In the genomic region with DNA sequence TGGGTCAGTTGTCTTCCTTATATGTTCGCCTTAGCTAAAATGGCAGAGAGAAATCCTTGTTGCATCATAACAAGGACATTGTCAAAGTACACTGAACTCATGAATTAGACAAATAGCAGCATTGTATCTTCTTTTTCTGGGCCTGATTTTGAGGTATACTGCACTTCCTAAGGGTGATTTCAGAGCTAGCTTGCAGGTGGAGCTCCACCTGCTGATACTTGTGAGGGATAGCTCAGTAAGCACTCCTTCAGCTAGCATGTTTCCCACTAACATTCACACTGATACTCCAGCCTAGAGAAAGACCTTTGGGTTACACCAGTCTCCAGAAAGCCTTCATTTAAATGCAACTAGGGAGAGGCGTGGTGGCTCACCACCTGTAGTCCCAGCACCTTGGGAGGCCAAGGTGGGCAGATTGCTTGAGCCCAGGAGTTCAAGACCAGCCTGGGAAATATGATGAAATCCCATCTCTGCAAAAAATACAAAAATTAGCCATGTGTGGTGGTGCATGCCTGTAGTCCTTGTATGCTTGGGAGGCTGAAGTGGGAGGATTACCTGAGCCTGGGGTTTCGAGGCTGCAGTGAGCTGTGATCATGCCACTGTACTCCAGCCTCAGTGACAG, we compare ENCODE assay signal across 12 cellular contexts. TPM values are rescaled to one million over a fixed set of nuclear protein-coding genes. Genes with fewer than 3 reads are reported as not detected.
A peak's percentile ranks its signal among the peaks of the same experiment; 100 is the strongest.
DNase-seq lines count a peak whose midpoint lies in the region; ATAC-seq, FAIRE-seq and TF ChIP-seq lines count a peak whose summit lies in the region.
"Had no signal": no experiment of that assay in that cellular context is flagged by ENCODE, and none has a peak within 500 bp of the region (broad histone marks: within the 10 kb centered on the region; RNA-seq: fewer than 3 reads in every experiment).

No MANE protein-coding gene starts in this region.

- peaks cover 7% of the 10 kb centered on the region for H3K36me3 Mint-ChIP-seq in osteocyte (ENCODE audit: unreplicated experiment)
- H3K36me3 Mint-ChIP-seq in activated T-helper 2 cell treated with anti-CD3 and anti-CD28 coated beads, Interferon-gamma antibody, Interleukin-2, Interleukin-4, amounts not matched to agents 10 μg/mL and 5 μg/mL and 100 μg/mL, durations not matched to agents 14 hours and 24 hours and 36 hours (ENCODE audit: low read depth): no peaks in the 10 kb centered on the region

- H3K4me1 Mint-ChIP-seq in osteocyte (ENCODE audit: unreplicated experiment): peaks cover 17% of the 10 kb centered on the region
- H3K4me1 Mint-ChIP-seq in activated T-helper 2 cell treated with anti-CD3 and anti-CD28 coated beads, Interferon-gamma antibody, Interleukin-2, Interleukin-4, amounts not matched to agents 10 μg/mL and 5 μg/mL and 100 μg/mL, durations not matched to agents 14 hours and 24 hours and 36 hours (ENCODE audit: low read depth): peaks cover 4% of the 10 kb centered on the region

- no peaks in the 10 kb centered on the region for H3K27me3 Mint-ChIP-seq in osteocyte (ENCODE audit: unreplicated experiment)
- H3K27me3 Mint-ChIP-seq in activated T-helper 2 cell treated with anti-CD3 and anti-CD28 coated beads, Interferon-gamma antibody, Interleukin-2, Interleukin-4, amounts not matched to agents 10 μg/mL and 5 μg/mL and 100 μg/mL, durations not matched to agents 14 hours and 24 hours and 36 hours (ENCODE audit: low read depth): peaks cover 2% of the 10 kb centered on the region

- WGBS in K562 (ENCODE audit: insufficient coverage, low coverage, missing lambda C conversion rate): 3% methylated on average over 3 of the region's 3 CpGs

- H3K79me2 ChIP-seq in Loucy (ENCODE audit: insufficient read depth, low read length) (no peaks in the 10 kb centered on the region), K562 (ENCODE audit: control insufficient read depth, insufficient read depth, low read length) (no peaks in the 10 kb centered on the region)

- H3K36me3 ChIP-seq in Loucy (ENCODE audit: insufficient read depth, low read length) (no peaks in the 10 kb centered on the region), K562 (ENCODE audit: control insufficient read depth, insufficient read depth, low read length) (no peaks in the 10 kb centered on the region)
- H3K36me3 ChIP-seq: lower lobe of right lung had no signal

- no peak overlapping the region for H3K4me3 ChIP-seq in Loucy (ENCODE audit: low read length, poor library complexity, severe bottlenecking)
- no peak overlapping the region for H3K4me3 ChIP-seq in K562
- H3K4me3 ChIP-seq: lower lobe of right lung had no signal

- H3F3A ChIP-seq in Loucy (ENCODE audit: low read depth): no peaks in the 10 kb centered on the region

- H4K20me1 ChIP-seq in Loucy (ENCODE audit: insufficient read depth, low read length, poor library complexity, severe bottlenecking) (no peaks in the 10 kb centered on the region), K562 (replicated peaks; ENCODE audit: control insufficient read depth, insufficient read depth, low read length) (no peaks in the 10 kb centered on the region)

- ATAC-seq in K562 (peak; percentile 72; the same call in 1 of the 3 replicates), HG03378 (IDR thresholded peaks at IDR 0.05; ENCODE audit: unreplicated experiment) (no peak)
- ATAC-seq: lower lobe of right lung had no signal

- no peaks in the 10 kb centered on the region for H3K9me2 ChIP-seq in Loucy (replicated peaks; ENCODE audit: low read depth, low read length)

- DNase-seq in NCI-H2171 treated with DMSO at 0.1 percent for 48 hours (lab: John Stamatoyannopoulos, UW) (peak; percentile 5), NCI-H2171 (lab: John Stamatoyannopoulos, UW) (no peak), K562 (ENCODE audit: extremely low read depth in 1 of 4, low spot score in 3 of 4) (peak in 1 of 4 experiments; percentile 2), osteocyte (ENCODE audit: extremely low spot score, unreplicated experiment) (no peak), DMS114 treated with DMSO at 0.1 percent for 48 hours (lab: John Stamatoyannopoulos, UW; ENCODE audit: unreplicated experiment) (no peak)
- DNase-seq in activated T-helper 2 cell treated with anti-CD3 and anti-CD28 coated beads, Interferon-gamma antibody, Interleukin-2, Interleukin-4, amounts not matched to agents 10 μg/mL and 5 μg/mL and 100 μg/mL, durations not matched to agents 14 hours and 24 hours and 36 hours (ENCODE audit: low spot score): no peak
- DNase-seq: activated CD4-positive, CD25-positive, alpha-beta regulatory T cell treated with anti-CD3 and anti-CD28 coated beads, Interleukin-2, amount 50 U/mL, for 72 hours; lower lobe of right lung; stimulated activated CD4-positive, alpha-beta T cell treated with anti-CD3 and anti-CD28 coated beads, Interleukin-2, amount 100 ng/mL, for 48 hours had no signal

- H3K27me3 ChIP-seq in Loucy (ENCODE audit: insufficient read depth, low read length, poor library complexity, severe bottlenecking): no peaks in the 10 kb centered on the region
- no peaks in the 10 kb centered on the region for H3K27me3 ChIP-seq in K562 (ENCODE audit: control insufficient read depth in 2 of 2, insufficient read depth in 2 of 2, low read length in 2 of 2)

- H3K4me2 ChIP-seq in Loucy (ENCODE audit: low read depth, low read length, poor library complexity, severe bottlenecking): no peak overlapping the region
- H3K4me2 ChIP-seq in K562 (ENCODE audit: insufficient read depth, low read length): no peak overlapping the region

- POLR2A ChIA-PET in K562 (lab: Yijun Ruan, JAX): no interaction called here

- H3K9me3 Mint-ChIP-seq in osteocyte (ENCODE audit: unreplicated experiment): no peaks in the 10 kb centered on the region
- H3K9me3 Mint-ChIP-seq in activated T-helper 2 cell treated with anti-CD3 and anti-CD28 coated beads, Interferon-gamma antibody, Interleukin-2, Interleukin-4, amounts not matched to agents 10 μg/mL and 5 μg/mL and 100 μg/mL, durations not matched to agents 14 hours and 24 hours and 36 hours: no peaks in the 10 kb centered on the region
- H3K9me3 Mint-ChIP-seq: central memory CD8-positive, alpha-beta T cell had no signal

- peak; percentile 64 for TF ChIP-seq CTCF in Loucy (conservative IDR thresholded peaks at IDR 0.05; ENCODE audit: low read length)
- TF ChIP-seq CTCF in K562 (IDR thresholded peaks at IDR 0.05 in 2 of 3, conservative IDR thresholded peaks at IDR 0.05 in 1 of 3; ENCODE audit: insufficient read depth in 2 of 3, low read depth in 1 of 3, low read length in 3 of 3): peak; percentile 16 to 28 (median 20); a peak in 2 of 6 replicates
- peak; percentile 33 for TF ChIP-seq CTCF in osteocyte (IDR thresholded peaks at IDR 0.05)

- no TSS peak for BruUV-seq in K562 (replicated peaks; lab: Mats Ljungman, UMichigan)

- in situ Hi-C loops in K562 (cut with MboI): no loop called here

- no peak for TF ChIP-seq EP300 in K562 (IDR thresholded peaks at IDR 0.05; ENCODE audit: low read length)

- no peak overlapping the region for H3K4me3 Mint-ChIP-seq in osteocyte (ENCODE audit: unreplicated experiment)
- H3K4me3 Mint-ChIP-seq in activated T-helper 2 cell treated with anti-CD3 and anti-CD28 coated beads, Interferon-gamma antibody, Interleukin-2, Interleukin-4, amounts not matched to agents 10 μg/mL and 5 μg/mL and 100 μg/mL, durations not matched to agents 14 hours and 24 hours and 36 hours (ENCODE audit: low read depth): no peak overlapping the region
- H3K4me3 Mint-ChIP-seq: central memory CD8-positive, alpha-beta T cell had no signal

- H2AFZ ChIP-seq in Loucy (ENCODE audit: low read length) (no peak overlapping the region), K562 (ENCODE audit: low read depth, low read length) (no peak overlapping the region)

- H3K27ac ChIP-seq in K562 (ENCODE audit: extremely low read depth, low read depth, low read length): no peak overlapping the region
- H3K27ac ChIP-seq: lower lobe of right lung had no signal

- TF ChIP-seq RAD21 in K562 (CRISPR knock-in tag; conservative IDR thresholded peaks at IDR 0.05 in 1 of 2, IDR thresholded peaks at IDR 0.05 in 1 of 2): no peak; a peak in 1 of 4 replicates

- no peak for TF ChIP-seq POLR2A in K562 (conservative IDR thresholded peaks at IDR 0.05)

- H3K4me1 ChIP-seq in Loucy (ENCODE audit: insufficient read depth, low read length, poor library complexity, severe bottlenecking): no peaks in the 10 kb centered on the region
- H3K4me1 ChIP-seq in K562 (replicated peaks in 1 of 2; ENCODE audit: control insufficient read depth in 2 of 2, insufficient read depth in 2 of 2, low read length in 2 of 2): no peaks in the 10 kb centered on the region

- H3K9ac ChIP-seq in Loucy (ENCODE audit: low read depth, low read length, poor library complexity, severe bottlenecking) (no peak overlapping the region), K562 (ENCODE audit: insufficient read depth in 1 of 2, low read depth in 2 of 2, low read length in 2 of 2) (no peak overlapping the region)

- intact Hi-C loops in K562 (cut with micrococcal nuclease): no loop called here
- intact Hi-C loops in activated T-helper 2 cell treated with anti-CD3 and anti-CD28 coated beads, Interferon-gamma antibody, Interleukin-2, Interleukin-4, amounts not matched to agents 10 μg/mL and 5 μg/mL and 100 μg/mL, durations not matched to agents 14 hours and 24 hours and 36 hours (cut with micrococcal nuclease): loop anchor here (2.0 kb wide), 1 partner anchor 48 kb away; no protein-coding TSS in a partner anchor

- no peak overlapping the region for H3K27ac Mint-ChIP-seq in osteocyte (ENCODE audit: unreplicated experiment)
- H3K27ac Mint-ChIP-seq in activated T-helper 2 cell treated with anti-CD3 and anti-CD28 coated beads, Interferon-gamma antibody, Interleukin-2, Interleukin-4, amounts not matched to agents 10 μg/mL and 5 μg/mL and 100 μg/mL, durations not matched to agents 14 hours and 24 hours and 36 hours: no peak overlapping the region

- no peaks in the 10 kb centered on the region for H3K9me1 ChIP-seq in K562 (ENCODE audit: control insufficient read depth, insufficient read depth, low read length)

- CTCF ChIA-PET in K562 (lab: Yijun Ruan, JAX; ENCODE audit: low intra/inter-chr PET ratio): interaction anchor here (0.6 kb wide), 1 partner anchor 48 kb away, joined by 4 read pairs; no protein-coding TSS in a partner anchor

- H3K9me3 ChIP-seq in Loucy (ENCODE audit: insufficient read depth, low read depth, low read length) (no peaks in the 10 kb centered on the region), K562 (replicated peaks; ENCODE audit: control insufficient read depth, insufficient read depth, low read depth, low read length) (no peaks in the 10 kb centered on the region)
- H3K9me3 ChIP-seq: lower lobe of right lung had no signal

- no peak for FAIRE-seq in K562 (lab: Jason Lieb, UNC)

RNA-seq across cellular contexts. Expression of gene JAM3, which starts 29.8 kb away (rescaled TPM):
- total RNA-seq in K562 (2011; cell fraction: chromatin; rRNA removed; ENCODE audit: low replicate concordance): 1.5 and 2.0 TPM in 2 replicates
- total RNA-seq in K562 (2011; cell fraction: nucleolus; rRNA removed): 1.3 TPM in 2 replicates
- total RNA-seq in K562 (2011; cell fraction: nucleoplasm; rRNA removed): 2.2 and 2.3 TPM in 2 replicates
- 0.36 and 0.53 TPM in 2 replicates for total RNA-seq in K562 (2014; rRNA removed)
- total RNA-seq in K562 (2014; rRNA removed; fragmentation: Illumina TruSeq; extraction: Trizol): 0.44 and 0.48 TPM in 2 replicates
- 0.19 and 0.22 TPM in 2 replicates for total RNA-seq in K562 (2015; rRNA removed; fragmentation: Illumina TruSeq; extraction: Trizol)
- total RNA-seq in K562 (2021): 0.40 and 1.1 TPM in 2 replicates
- polyA plus RNA-seq in K562 (2011; rRNA removed): 0.07 and 0.42 TPM in 2 replicates
- 0.07 and 0.52 TPM in 2 replicates for polyA plus RNA-seq in K562 (2011; cell fraction: cytosol; rRNA removed)
- 0.15 and 0.82 TPM in 2 replicates for polyA plus RNA-seq in K562 (2011; cell fraction: nucleus; rRNA removed)
- 0.71 and 0.79 TPM in 2 replicates for polyA plus RNA-seq in K562 (2012)
- 0.30 and 0.47 TPM in 2 replicates for polyA plus RNA-seq in K562 (2014; fragmentation: Illumina TruSeq; extraction: Trizol)
- under 1 TPM; 0.72 to 0.76 TPM for polyA plus RNA-seq in K562 (2014; fragmentation: Nextera tagmentation; extraction: Ambion mirVana)
- 0.36 and 0.37 TPM in 2 replicates for polyA plus RNA-seq in K562 (2014; rRNA removed)
- polyA minus RNA-seq in K562 (2011; rRNA and poly(A)+ RNA removed): 1.0 TPM in 1 of 2 replicates, not detected in the other
- polyA minus RNA-seq in K562 (2011; cell fraction: cytosol; rRNA and poly(A)+ RNA removed): 0.48 TPM in 1 of 2 replicates, not detected in the other
- 0.40 TPM in 1 of 2 replicates, not detected in the other for polyA minus RNA-seq in K562 (2011; cell fraction: nucleus; rRNA and poly(A)+ RNA removed)
- total RNA-seq in osteocyte: 170 and 177 TPM in 2 replicates
- 2.4 and 3.4 TPM in 2 replicates for total RNA-seq in activated T-helper 2 cell treated with anti-CD3 and anti-CD28 coated beads, Interferon-gamma antibody, Interleukin-2, Interleukin-4, amounts not matched to agents 10 μg/mL and 5 μg/mL and 100 μg/mL, durations not matched to agents 14 hours and 24 hours and 36 hours

Comparison
In these comparisons a context has a peak if more than half of its experiments do, and no peak if none do; other contexts are left out.
1. RNA of gene JAM3, which starts 29.8 kb away (total RNA-seq): 170 to 177 TPM in osteocyte; 2.4 to 3.4 TPM in activated T-helper 2 cell treated with anti-CD3 and anti-CD28 coated beads, Interferon-gamma antibody, Interleukin-2, Interleukin-4, amounts not matched to agents 10 μg/mL and 5 μg/mL and 100 μg/mL, durations not matched to agents 14 hours and 24 hours and 36 hours and 0.19 to 2.3 TPM in K562; every median in the first group is over 10 times any median in the second.
2. Peak in every context shown above with its lines, with median percentiles within 50 percentile points of each other: CTCF ChIP-seq.